Comparison of ENCODE assay signal across 8 cellular contexts in the genomic region with DNA sequence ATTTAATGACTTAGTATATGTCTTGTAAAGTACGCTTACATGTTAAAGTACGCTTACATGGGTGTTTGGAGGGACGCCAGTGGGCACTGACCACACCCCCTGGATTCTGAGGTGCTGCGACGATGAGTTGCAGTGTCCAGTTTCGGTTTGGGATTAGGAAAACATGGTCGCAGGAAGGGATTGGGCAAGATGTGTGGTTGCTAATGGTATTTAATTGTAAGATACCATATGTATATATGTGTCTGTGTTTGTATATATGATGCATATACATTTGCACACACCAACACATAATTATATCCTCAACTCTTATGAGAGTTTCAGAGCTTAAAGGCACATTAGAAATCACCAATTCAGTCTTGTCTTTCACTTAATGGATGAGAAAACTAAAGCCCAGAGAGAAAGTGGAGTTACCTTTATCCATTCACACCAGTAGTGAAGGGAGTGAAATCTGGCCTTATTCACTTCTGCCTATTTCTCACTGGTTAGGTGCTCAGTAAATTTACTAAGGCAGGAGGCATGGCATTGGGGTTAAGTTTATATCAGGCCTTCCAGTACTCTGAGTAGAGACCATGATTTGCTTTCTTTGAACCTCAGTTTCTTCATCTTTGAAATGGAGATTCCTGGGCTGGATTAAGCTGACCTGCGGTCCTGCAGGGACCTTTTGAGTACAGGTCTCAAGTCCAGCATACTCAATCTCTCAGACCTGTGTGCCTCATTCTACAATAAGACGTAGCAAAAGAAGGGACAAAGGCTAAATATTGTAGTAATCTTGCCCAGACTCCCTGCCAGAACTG. TPM values are rescaled to one million over a fixed set of nuclear protein-coding genes. Genes with fewer than 3 reads are reported as not detected.
DNase-seq lines count a peak whose midpoint lies in the region; ATAC-seq and TF ChIP-seq lines count a peak whose summit lies in the region.

No MANE protein-coding gene starts in this region.

- H3K27me3 ChIP-seq in brain microvascular endothelial cell (replicated peaks): no peaks in the 10 kb centered on the region
- H3K27me3 ChIP-seq in kidney epithelial cell (ENCODE audit: control insufficient read depth, insufficient read depth, low read length): no peaks in the 10 kb centered on the region
- H3K27me3 ChIP-seq in subcutaneous abdominal adipose tissue (ENCODE audit: control insufficient read depth in 5 of 5, insufficient read depth in 4 of 5, low read length in 5 of 5): no peaks in the 10 kb centered on the region

- H3K36me3 ChIP-seq in brain microvascular endothelial cell (replicated peaks): no peaks in the 10 kb centered on the region
- no peaks in the 10 kb centered on the region for H3K36me3 ChIP-seq in kidney epithelial cell (ENCODE audit: control insufficient read depth, insufficient read depth, low read length)
- H3K36me3 ChIP-seq in subcutaneous abdominal adipose tissue (ENCODE audit: control insufficient read depth in 5 of 5, insufficient read depth in 5 of 5, low read length in 5 of 5): no peaks in the 10 kb centered on the region

- peaks cover 6 to 24% (median 23%) of the 10 kb centered on the region in 5 donors for H3K4me1 ChIP-seq in subcutaneous abdominal adipose tissue (ENCODE audit: control insufficient read depth in 5 of 5, insufficient read depth in 5 of 5, low read length in 5 of 5)

- peak overlapping the region; percentile 92 for H3K4me3 ChIP-seq in AG04449 (ENCODE audit: low read depth, low read length)
- H3K4me3 ChIP-seq in GM12864 (ENCODE audit: low read depth, low read length): peak overlapping the region; percentile 77
- H3K4me3 ChIP-seq in brain microvascular endothelial cell (ENCODE audit: low read depth, low read length): peak overlapping the region; percentile 80
- peak overlapping the region; percentile 59 for H3K4me3 ChIP-seq in kidney epithelial cell (ENCODE audit: low read depth, low read length)
- peak overlapping the region; percentile 76 to 91 (median 81) for H3K4me3 ChIP-seq in subcutaneous abdominal adipose tissue (ENCODE audit: low read depth in 1 of 5, low read length in 5 of 5)

- no peak for ATAC-seq in GM21717 (IDR thresholded peaks at IDR 0.05; ENCODE audit: unreplicated experiment)

- POLR2A ChIA-PET in AG04449 (lab: Yijun Ruan, JAX): no interaction called here

- H3K27ac ChIP-seq in brain microvascular endothelial cell (no peak overlapping the region), subcutaneous abdominal adipose tissue (ENCODE audit: low read depth, low read length) (peak overlapping the region; percentile 11)

- H3K9ac ChIP-seq in subcutaneous abdominal adipose tissue (ENCODE audit: low read length in 5 of 5): peak overlapping the region; percentile 28 to 79 (median 44)

- in situ Hi-C loops in brain microvascular endothelial cell (cut with HindIII; ENCODE audit: low pct_ligation_motif_present, low sequenced_read_pairs): no loop called here

- DNase-seq in AG04449 (ENCODE audit: low read depth, low spot score) (no peak), GM12864 (ENCODE audit: low read depth) (no peak), NCI-H2227 treated with DMSO at 0.1 percent for 48 hours (lab: John Stamatoyannopoulos, UW) (peak; percentile 24), brain microvascular endothelial cell (peak; percentile 49), kidney epithelial cell (ENCODE audit: low read depth) (no peak), GOT3 (lab: John Stamatoyannopoulos, UW) (no peak)

- TF ChIP-seq CTCF in AG04449 (IDR thresholded peaks at IDR 0.05; ENCODE audit: insufficient read depth, low read length, missing control alignments): no peak
- TF ChIP-seq CTCF in GM12864 (IDR thresholded peaks at IDR 0.05; ENCODE audit: low read depth, low read length, missing control alignments): no peak
- TF ChIP-seq CTCF in brain microvascular endothelial cell (IDR thresholded peaks at IDR 0.05; ENCODE audit: low read depth, low read length, missing control alignments): no peak
- TF ChIP-seq CTCF in kidney epithelial cell (IDR thresholded peaks at IDR 0.05; ENCODE audit: insufficient read depth, low read length, poor library complexity, severe bottlenecking): no peak

- CTCF ChIA-PET in AG04449 (lab: Yijun Ruan, JAX): interaction anchor here (0.6 to 4.7 kb wide), 4 partner anchors 9 to 49 kb away, joined by 3 to 27 read pairs (median 4); no protein-coding TSS in a partner anchor

- H3K9me3 ChIP-seq in subcutaneous abdominal adipose tissue (ENCODE audit: control insufficient read depth in 5 of 5, low read length in 5 of 5): no peaks in the 10 kb centered on the region

RNA-seq across cellular contexts. Expression of gene SMYD2, which starts 1.1 kb away (rescaled TPM):
- 54.7 and 60.7 TPM in 2 replicates for total RNA-seq in kidney epithelial cell

Comparison
In these comparisons a context has a peak if more than half of its experiments do, and no peak if none do; other contexts are left out.
1. DNase-seq: peak in NCI-H2227 treated with DMSO at 0.1 percent for 48 hours (single experiment) and brain microvascular endothelial cell (single experiment); none in AG04449 (single experiment), GM12864 (single experiment), kidney epithelial cell (single experiment) and GOT3 (single experiment).
2. Peak in every context shown above with its lines, with median percentiles within 50 percentile points of each other: H3K4me3 ChIP-seq.